Comparison of ENCODE assay signal across 14 cellular contexts in the genomic region with DNA sequence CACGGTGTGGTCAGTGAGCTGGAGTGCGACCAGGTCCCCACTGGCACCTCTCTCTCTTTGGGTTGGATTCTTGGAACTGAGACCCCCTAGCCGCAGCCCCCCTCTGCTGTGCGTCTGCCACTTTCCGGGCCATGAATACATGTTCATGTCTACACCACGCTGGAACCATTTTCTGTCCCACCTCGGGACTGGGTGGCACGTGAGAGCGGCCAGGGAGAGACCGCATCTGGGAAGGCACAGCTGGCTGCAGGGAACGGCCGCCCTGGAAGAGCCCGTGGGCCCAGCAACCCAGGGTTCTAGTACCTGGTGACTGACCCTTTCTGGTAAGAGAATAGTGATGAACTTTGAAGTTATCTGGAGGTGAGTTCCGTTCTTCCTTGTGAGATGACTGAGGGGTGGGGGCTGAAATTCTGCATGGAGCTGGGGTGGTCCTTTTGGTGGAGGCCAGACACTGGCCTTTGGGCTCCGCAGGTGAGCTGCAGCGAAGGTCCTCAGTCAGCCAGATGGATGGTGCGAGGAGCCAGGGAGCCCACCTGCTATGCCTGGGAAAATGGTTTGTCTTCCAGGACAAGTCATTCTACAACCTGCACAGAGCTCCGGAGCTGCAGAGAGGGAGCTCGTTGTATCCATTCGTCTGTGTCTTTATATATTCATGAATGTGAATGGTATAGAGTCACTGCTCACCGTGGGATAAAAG.
"Had no signal": no experiment of that assay in that cellular context is flagged by ENCODE, and none has a peak within 500 bp of the region (broad histone marks: within the 10 kb centered on the region; RNA-seq: fewer than 3 reads in every experiment).

No MANE protein-coding gene starts in this region.

- H3K36me3 ChIP-seq: SJCRH30 had no signal

- H3K4me1 Mint-ChIP-seq: activated naive CD4-positive, alpha-beta T cell treated with anti-CD3 and anti-CD28 coated beads, Interleukin-2, amount 50 U/mL, for 24 hours; central memory CD8-positive, alpha-beta T cell; naive thymus-derived CD8-positive, alpha-beta T cell had no signal

- H3K4me1 ChIP-seq: psoas muscle, SJCRH30 had no signal

- H3K27ac Mint-ChIP-seq: activated CD8-positive, alpha-beta T cell treated with anti-CD3 and anti-CD28 coated beads for 36 hours; activated naive CD4-positive, alpha-beta T cell treated with anti-CD3 and anti-CD28 coated beads, Interleukin-2, amount 50 U/mL, for 24 hours; naive thymus-derived CD8-positive, alpha-beta T cell had no signal

- ATAC-seq: activated CD8-positive, alpha-beta T cell treated with anti-CD3 and anti-CD28 coated beads for 36 hours; left cardiac atrium; naive thymus-derived CD8-positive, alpha-beta T cell; psoas muscle; stimulated activated naive CD8-positive, alpha-beta T cell treated with anti-CD3 and anti-CD28 coated beads, Interleukin-15, Interleukin-2, amounts not matched to agents 100 U/mL and 50 U/mL, for 24 hours had no signal

- H3K27me3 ChIP-seq: SJCRH30 had no signal

- DNase-seq: activated CD8-positive, alpha-beta T cell treated with anti-CD3 and anti-CD28 coated beads for 36 hours; activated effector memory CD4-positive, alpha-beta T cell treated with Interleukin-2 at 50 U/mL for 16 hours; activated T-cell treated with anti-CD3 and anti-CD28 coated beads for 4 hours; hypothalamus; left cardiac atrium; nucleus accumbens; psoas muscle; SJCRH30; stimulated activated CD4-positive, alpha-beta T cell treated with anti-CD3 and anti-CD28 coated beads, Interleukin-2, amount 100 ng/mL, for 48 hours; stimulated activated CD8-positive, alpha-beta memory T cell treated with anti-CD3 and anti-CD28 coated beads, Interleukin-4, amount 100 ng/mL, for 48 hours; stimulated activated naive CD8-positive, alpha-beta T cell treated with anti-CD3 and anti-CD28 coated beads, Interleukin-15, Interleukin-2, amounts not matched to agents 100 U/mL and 50 U/mL, for 24 hours had no signal

- H3K9me3 ChIP-seq: psoas muscle, SJCRH30 had no signal

- H3K27me3 Mint-ChIP-seq: activated naive CD4-positive, alpha-beta T cell treated with anti-CD3 and anti-CD28 coated beads, Interleukin-2, amount 50 U/mL, for 24 hours had no signal

- H3K9me3 Mint-ChIP-seq: activated CD8-positive, alpha-beta T cell treated with anti-CD3 and anti-CD28 coated beads for 36 hours; activated naive CD4-positive, alpha-beta T cell treated with anti-CD3 and anti-CD28 coated beads, Interleukin-2, amount 50 U/mL, for 24 hours; central memory CD8-positive, alpha-beta T cell had no signal

- H3K4me3 ChIP-seq: psoas muscle, SJCRH30 had no signal

- H3K36me3 Mint-ChIP-seq: activated naive CD4-positive, alpha-beta T cell treated with anti-CD3 and anti-CD28 coated beads, Interleukin-2, amount 50 U/mL, for 24 hours had no signal

- H3K27ac ChIP-seq: psoas muscle, SJCRH30 had no signal

- H3K4me3 Mint-ChIP-seq: activated CD8-positive, alpha-beta T cell treated with anti-CD3 and anti-CD28 coated beads for 36 hours; activated naive CD4-positive, alpha-beta T cell treated with anti-CD3 and anti-CD28 coated beads, Interleukin-2, amount 50 U/mL, for 24 hours; central memory CD8-positive, alpha-beta T cell; naive thymus-derived CD8-positive, alpha-beta T cell had no signal
